19 cellular contexts compared by ENCODE assay signal in genomic region chr2:230174466-230174865, GRCh38. TPM values are rescaled to one million over a fixed set of nuclear protein-coding genes. Genes with fewer than 3 reads are reported as not detected.
DNase-seq lines count a peak whose midpoint lies in the region; ATAC-seq and TF ChIP-seq lines count a peak whose summit lies in the region.
"Had no signal": no experiment of that assay in that cellular context is flagged by ENCODE, and none has a peak within 500 bp of the region (broad histone marks: within the 10 kb centered on the region; RNA-seq: fewer than 3 reads in every experiment).

No MANE protein-coding gene starts in this region.

- H3K36me3 Mint-ChIP-seq in activated T-cell treated with anti-CD3 and anti-CD28 coated beads, Interleukin-2, amount 50 U/mL, for 24 hours (ENCODE audit: low read depth) = peaks cover 100% of the 10 kb centered on the region
- H3K36me3 Mint-ChIP-seq in T-helper 17 cell (ENCODE audit: low read depth) (peaks cover 11% of the 10 kb centered on the region), CD14-positive monocyte (peaks cover 94 to 95% of the 10 kb centered on the region in 2 donors)
- H3K36me3 Mint-ChIP-seq in stimulated activated effector memory CD8-positive, alpha-beta T cell treated with anti-CD3 and anti-CD28 coated beads, Interleukin-12 subunit alpha, Interleukin-12 subunit beta, amount 100 ng/mL, for 72 hours = peaks cover 66% of the 10 kb centered on the region

- H3K9me3 ChIP-seq in T-helper 17 cell (ENCODE audit: control insufficient read depth, low read length, poor library complexity, severe bottlenecking) = no peaks in the 10 kb centered on the region
- H3K9me3 ChIP-seq: BLaER1 treated with 17β-estradiol and CSF1 and Interleukin-3, amounts not matched to agents 10 nM and 100 nM had no signal

- no peak for DNase-seq in activated T-cell treated with anti-CD3 and anti-CD28 coated beads, Interleukin-2, amount 50 U/mL, for 24 hours
- no peak for DNase-seq in activated T-cell treated with anti-CD3 and anti-CD28 coated beads, Interleukin-2, amount 50 U/mL, for 48 hours
- no peak for DNase-seq in T-helper 17 cell
- DNase-seq in left lobe of liver (ENCODE audit: low spot score) = peak; percentile 23
- peak in 1 of 2 donors; percentile 26 for DNase-seq in stimulated activated effector memory CD8-positive, alpha-beta T cell treated with anti-CD3 and anti-CD28 coated beads, Interleukin-12 subunit alpha, Interleukin-12 subunit beta, amount 100 ng/mL, for 72 hours (ENCODE audit: low spot score in 2 of 2)
- DNase-seq in CD14-positive monocyte (ENCODE audit: low spot score) = no peak
- DNase-seq in NCI-H187 (lab: John Stamatoyannopoulos, UW) = no peak
- DNase-seq in NCI-H146 treated with DMSO at 0.1 percent for 48 hours (lab: John Stamatoyannopoulos, UW; ENCODE audit: unreplicated experiment) = no peak
- DNase-seq: CD4-positive, CD25-positive, alpha-beta regulatory T cell; DMS153; DMS79; GDM1; GOT3; H7; HFFc6; IMR-90 had no signal

- peak overlapping the region; percentile 45 for H3K27ac Mint-ChIP-seq in activated T-cell treated with anti-CD3 and anti-CD28 coated beads, Interleukin-2, amount 50 U/mL, for 24 hours
- H3K27ac Mint-ChIP-seq in T-helper 17 cell = peak overlapping the region; percentile 45
- H3K27ac Mint-ChIP-seq in stimulated activated effector memory CD8-positive, alpha-beta T cell treated with anti-CD3 and anti-CD28 coated beads, Interleukin-12 subunit alpha, Interleukin-12 subunit beta, amount 100 ng/mL, for 72 hours = peak overlapping the region; percentile 45
- no peak overlapping the region for H3K27ac Mint-ChIP-seq in CD14-positive monocyte
- H3K27ac Mint-ChIP-seq: HFFc6 had no signal

- no peaks in the 10 kb centered on the region for H3K27me3 Mint-ChIP-seq in activated T-cell treated with anti-CD3 and anti-CD28 coated beads, Interleukin-2, amount 50 U/mL, for 24 hours
- H3K27me3 Mint-ChIP-seq in T-helper 17 cell (no peaks in the 10 kb centered on the region), CD14-positive monocyte (ENCODE audit: low read depth in 3 of 3) (peaks cover 0 to 2% (median 0%) of the 10 kb centered on the region in 3 donors)
- H3K27me3 Mint-ChIP-seq: B cell; CD4-positive, CD25-positive, alpha-beta regulatory T cell had no signal

- ATAC-seq in T-helper 17 cell = no peak
- ATAC-seq in left lobe of liver = no peak
- ATAC-seq in stimulated activated effector memory CD8-positive, alpha-beta T cell treated with anti-CD3 and anti-CD28 coated beads, Interleukin-12 subunit alpha, Interleukin-12 subunit beta, amount 100 ng/mL, for 72 hours = no peak
- ATAC-seq: HCT116 had no signal

- intact Hi-C loops in CD14-positive monocyte (cut with micrococcal nuclease) = no loop called here

- H3K4me1 Mint-ChIP-seq in activated T-cell treated with anti-CD3 and anti-CD28 coated beads, Interleukin-2, amount 50 U/mL, for 24 hours (ENCODE audit: low read depth) = peaks cover 15% of the 10 kb centered on the region
- peaks cover 11% of the 10 kb centered on the region for H3K4me1 Mint-ChIP-seq in T-helper 17 cell
- H3K4me1 Mint-ChIP-seq in stimulated activated effector memory CD8-positive, alpha-beta T cell treated with anti-CD3 and anti-CD28 coated beads, Interleukin-12 subunit alpha, Interleukin-12 subunit beta, amount 100 ng/mL, for 72 hours = peaks cover 5% of the 10 kb centered on the region
- H3K4me1 Mint-ChIP-seq in CD14-positive monocyte = peaks cover 14% of the 10 kb centered on the region
- H3K4me1 Mint-ChIP-seq: B cell had no signal

- no peak for TF ChIP-seq CTCF in CD14-positive monocyte (IDR thresholded peaks at IDR 0.05)

- H3K9me3 Mint-ChIP-seq in activated T-cell treated with anti-CD3 and anti-CD28 coated beads, Interleukin-2, amount 50 U/mL, for 24 hours = no peaks in the 10 kb centered on the region
- no peaks in the 10 kb centered on the region for H3K9me3 Mint-ChIP-seq in stimulated activated effector memory CD8-positive, alpha-beta T cell treated with anti-CD3 and anti-CD28 coated beads, Interleukin-12 subunit alpha, Interleukin-12 subunit beta, amount 100 ng/mL, for 72 hours
- H3K9me3 Mint-ChIP-seq in CD14-positive monocyte = no peaks in the 10 kb centered on the region
- H3K9me3 Mint-ChIP-seq: CD4-positive, CD25-positive, alpha-beta regulatory T cell; HFFc6 had no signal

- H3K4me3 Mint-ChIP-seq in activated T-cell treated with anti-CD3 and anti-CD28 coated beads, Interleukin-2, amount 50 U/mL, for 24 hours = no peak overlapping the region
- H3K4me3 Mint-ChIP-seq in T-helper 17 cell (no peak overlapping the region), CD14-positive monocyte (no peak overlapping the region)
- no peak overlapping the region for H3K4me3 Mint-ChIP-seq in stimulated activated effector memory CD8-positive, alpha-beta T cell treated with anti-CD3 and anti-CD28 coated beads, Interleukin-12 subunit alpha, Interleukin-12 subunit beta, amount 100 ng/mL, for 72 hours
- H3K4me3 Mint-ChIP-seq: B cell; CD4-positive, CD25-positive, alpha-beta regulatory T cell; HFFc6 had no signal

RNA-seq across cellular contexts. Expression of gene SP110, which starts 45.3 kb away (rescaled TPM):
- total RNA-seq in T-helper 17 cell (10 to 100 TPM; 72.5 to 77.1 TPM), left lobe of liver (6.0 TPM)
- polyA plus RNA-seq in CD14-positive monocyte = 10 to 100 TPM; 39.1 to 65.5 TPM

RNA-seq across cellular contexts. Expression of gene SP140, which starts 51.1 kb away (rescaled TPM):
- total RNA-seq in T-helper 17 cell = 10 to 100 TPM; 67.2 to 68.2 TPM
- total RNA-seq in left lobe of liver = 1.2 TPM
- 1 to 10 TPM; 2.5 to 5.9 TPM for polyA plus RNA-seq in CD14-positive monocyte

Comparison
In these comparisons a context has a peak if more than half of its experiments do, and no peak if none do; other contexts are left out.
1. H3K27ac Mint-ChIP-seq: peak in activated T-cell treated with anti-CD3 and anti-CD28 coated beads, Interleukin-2, amount 50 U/mL, for 24 hours (single experiment), T-helper 17 cell (single experiment) and stimulated activated effector memory CD8-positive, alpha-beta T cell treated with anti-CD3 and anti-CD28 coated beads, Interleukin-12 subunit alpha, Interleukin-12 subunit beta, amount 100 ng/mL, for 72 hours (single experiment); none in CD14-positive monocyte (0 of 7).
2. RNA of gene SP110, which starts 45.3 kb away (total RNA-seq): 72.5 to 77.1 TPM in T-helper 17 cell; 6.0 TPM in left lobe of liver (single experiment); every median in the first group is over 10 times any median in the second.
3. RNA of gene SP140, which starts 51.1 kb away (total RNA-seq): 67.2 to 68.2 TPM in T-helper 17 cell; 1.2 TPM in left lobe of liver (single experiment); every median in the first group is over 10 times any median in the second.